Comparison of ENCODE assay signal across 15 cellular contexts in the genomic region with DNA sequence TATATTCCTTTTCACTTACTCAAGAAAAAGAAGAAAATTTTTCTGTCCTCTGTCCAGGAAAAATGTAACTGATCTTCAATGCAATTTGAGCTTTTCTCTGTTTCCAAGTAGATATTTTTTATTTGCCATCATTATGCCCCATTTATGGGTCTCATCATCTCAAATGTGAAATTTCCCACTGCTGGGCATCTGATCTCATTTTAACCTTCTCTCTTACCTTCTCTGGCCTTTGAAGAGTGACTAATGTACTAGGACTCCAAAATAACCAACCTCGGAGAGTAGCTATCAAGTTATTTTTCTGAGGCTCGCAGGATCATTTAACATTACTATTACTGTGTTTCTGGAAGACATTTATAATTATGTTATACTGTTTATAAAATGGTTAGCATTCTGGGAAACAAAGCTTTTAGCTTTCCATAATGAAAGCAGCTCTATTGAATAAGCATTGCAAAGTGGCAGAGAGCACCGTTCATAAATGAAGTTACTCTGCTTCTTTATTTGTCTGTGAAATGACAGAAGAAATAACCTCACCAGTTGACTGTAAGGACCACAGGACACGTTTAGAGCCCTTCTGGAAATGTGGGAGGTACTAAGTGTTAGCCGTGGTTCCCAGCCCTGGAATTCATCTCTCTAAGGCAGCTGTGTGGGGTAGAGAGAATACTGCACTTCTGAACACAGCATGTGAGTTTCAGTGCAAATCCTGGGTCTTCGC. TPM values are rescaled to one million over a fixed set of nuclear protein-coding genes. Genes with fewer than 3 reads are reported as not detected.
DNase-seq lines count a peak whose midpoint lies in the region; ATAC-seq and TF ChIP-seq lines count a peak whose summit lies in the region.
"Had no signal": no experiment of that assay in that cellular context is flagged by ENCODE, and none has a peak within 500 bp of the region (broad histone marks: within the 10 kb centered on the region; RNA-seq: fewer than 3 reads in every experiment).

No MANE protein-coding gene starts in this region.

- TF ChIP-seq POLR2A in IMR-90 (IDR thresholded peaks at IDR 0.05; ENCODE audit: low read depth, low read length) (no peak), upper lobe of left lung (IDR thresholded peaks at IDR 0.05) (no peak)

- no peak overlapping the region for H2BK12ac ChIP-seq in mesenchymal stem cell (ENCODE audit: low read length in 2 of 2)

- H3K27me3 ChIP-seq in IMR-90 (ENCODE audit: control insufficient read depth, insufficient read depth, low read length) (no peaks in the 10 kb centered on the region), brain microvascular endothelial cell (replicated peaks) (no peaks in the 10 kb centered on the region), mesenchymal stem cell (ENCODE audit: control insufficient read depth in 1 of 2, insufficient read depth in 1 of 2, low read length in 2 of 2) (no peaks in the 10 kb centered on the region), upper lobe of left lung (no peaks in the 10 kb centered on the region)
- H3K27me3 ChIP-seq: right lobe of liver, upper lobe of right lung had no signal

- H3K9ac ChIP-seq in IMR-90 (ENCODE audit: low read depth, low read length): peak overlapping the region; percentile 4; the same call in 1 of the 2 replicates
- peak overlapping the region; percentile 41 for H3K9ac ChIP-seq in mesenchymal stem cell (ENCODE audit: low read length)

- H4K91ac ChIP-seq in IMR-90 (ENCODE audit: insufficient read depth, low read depth, low read length) (peak overlapping the region; percentile 86), mesenchymal stem cell (ENCODE audit: low read length) (no peak overlapping the region)

- H3K36me3 Mint-ChIP-seq in activated CD4-positive, alpha-beta T cell treated with anti-CD3 and anti-CD28 coated beads for 36 hours (ENCODE audit: low read depth): peaks cover 2% of the 10 kb centered on the region
- H3K36me3 Mint-ChIP-seq: IgD-negative memory B cell had no signal

- ATAC-seq in IMR-90 (ENCODE audit: low read depth): peak; percentile 59
- no peak for ATAC-seq in activated CD4-positive, alpha-beta T cell treated with anti-CD3 and anti-CD28 coated beads for 36 hours
- ATAC-seq in upper lobe of left lung (ENCODE audit: low FRiP score in 2 of 2): no peak
- ATAC-seq: upper lobe of right lung had no signal

- H3K4me3 ChIP-seq in IMR-90 (ENCODE audit: insufficient read depth, low read depth, low read length): peak overlapping the region; percentile 3; the same call in 1 of the 2 replicates
- H3K4me3 ChIP-seq in brain microvascular endothelial cell (ENCODE audit: low read depth, low read length): no peak overlapping the region
- H3K4me3 ChIP-seq in mesenchymal stem cell (ENCODE audit: insufficient read depth in 1 of 2, low read depth in 1 of 2, low read length in 2 of 2): peak overlapping the region in 1 of 2 experiments; percentile 22
- no peak overlapping the region for H3K4me3 ChIP-seq in upper lobe of left lung
- H3K4me3 ChIP-seq: mucosa of descending colon, right lobe of liver, upper lobe of right lung had no signal

- TF ChIP-seq CTCF in IMR-90 (conservative IDR thresholded peaks at IDR 0.05; ENCODE audit: low read depth, low read length): no peak
- TF ChIP-seq CTCF in brain microvascular endothelial cell (IDR thresholded peaks at IDR 0.05; ENCODE audit: low read depth, low read length, missing control alignments): no peak
- no peak for TF ChIP-seq CTCF in upper lobe of left lung (IDR thresholded peaks at IDR 0.05)

- H3K79me1 ChIP-seq in IMR-90 (ENCODE audit: low read depth in 1 of 2, low read length in 2 of 2) (peaks cover 0 to 4% of the 10 kb centered on the region in 2 experiments; a peak in 2 of 4 replicates), mesenchymal stem cell (replicated peaks; ENCODE audit: low read length, poor library complexity, severe bottlenecking) (peaks cover 2% of the 10 kb centered on the region)

- no CpG with 5 or more reads among the region's 6 CpGs for WGBS in IMR-90 (ENCODE audit: extremely low coverage in 2 of 2, insufficient read length in 1 of 2), 2 experiments
- whole genome bisulfite sequencing in mesenchymal stem cell: 37% methylated on average over 4 of the region's 6 CpGs
- WGBS in upper lobe of left lung, 2 donors: 70 to 77% methylated on average over 6 of the region's 6 CpGs

- TF ChIP-seq RAD21 in IMR-90 (IDR thresholded peaks at IDR 0.05; ENCODE audit: low read length): no peak

- no peaks in the 10 kb centered on the region for H4K20me1 ChIP-seq in IMR-90 (ENCODE audit: insufficient read depth, low read length)

- POLR2A ChIA-PET in IMR-90 (lab: Charles Lee; ENCODE audit: unreplicated experiment): interaction anchor here (0.6 kb wide), 1 partner anchor 164 kb away, joined by 4 read pairs; no protein-coding TSS in a partner anchor
- POLR2A ChIA-PET in activated CD4-positive, alpha-beta T cell treated with anti-CD3 and anti-CD28 coated beads for 36 hours (lab: Charles Lee): no interaction called here

- BruUV-seq in IMR-90 (replicated peaks; lab: Mats Ljungman, UMichigan): no TSS peak

- intact Hi-C loops in IMR-90 (cut with micrococcal nuclease): no loop called here
- intact Hi-C loops in activated CD4-positive, alpha-beta T cell treated with anti-CD3 and anti-CD28 coated beads for 36 hours (cut with DNase I, micrococcal nuclease): no loop called here

- H2BK20ac ChIP-seq in IMR-90 (ENCODE audit: low read depth, low read length): peak overlapping the region; percentile 88

- H4K5ac ChIP-seq in IMR-90 (ENCODE audit: low read depth, low read length): peak overlapping the region; percentile 85; the same call in 1 of the 2 replicates

- H3K23ac ChIP-seq in IMR-90 (ENCODE audit: low read depth, low read length) (peak overlapping the region; percentile 61), mesenchymal stem cell (ENCODE audit: low read length in 2 of 2) (no peak overlapping the region)

- peak overlapping the region; percentile 73 for H2BK5ac ChIP-seq in IMR-90 (ENCODE audit: low read depth, low read length, poor library complexity, severe bottlenecking)
- peak overlapping the region; percentile 21 for H2BK5ac ChIP-seq in mesenchymal stem cell (ENCODE audit: low read depth, low read length, poor library complexity, severe bottlenecking)

- peak overlapping the region; percentile 64 for H3K56ac ChIP-seq in IMR-90 (ENCODE audit: extremely low read depth, insufficient read depth, low read length)

- H3K4ac ChIP-seq in IMR-90 (ENCODE audit: low read depth, low read length) (peak overlapping the region; percentile 88), mesenchymal stem cell (ENCODE audit: low read depth in 1 of 2, low read length in 2 of 2) (no peak overlapping the region)

- H3K9me1 ChIP-seq in IMR-90 (ENCODE audit: insufficient read depth, low read length): peaks cover 19% of the 10 kb centered on the region

- no peaks in the 10 kb centered on the region for H3K9me3 ChIP-seq in IMR-90 (ENCODE audit: control insufficient read depth, insufficient read depth, low read length)
- no peaks in the 10 kb centered on the region for H3K9me3 ChIP-seq in mesenchymal stem cell (ENCODE audit: control insufficient read depth, low read length)
- no peaks in the 10 kb centered on the region for H3K9me3 ChIP-seq in upper lobe of left lung
- H3K9me3 ChIP-seq: mucosa of descending colon, right lobe of liver, upper lobe of right lung had no signal

- H3K4me1 ChIP-seq in IMR-90 (ENCODE audit: control insufficient read depth, insufficient read depth, low read length) (peaks cover 26% of the 10 kb centered on the region), mesenchymal stem cell (ENCODE audit: control insufficient read depth, insufficient read depth, low read depth, low read length) (peaks cover 16% of the 10 kb centered on the region), upper lobe of left lung (peaks cover 0 to 6% (median 2%) of the 10 kb centered on the region in 4 donors)
- H3K4me1 ChIP-seq: right lobe of liver, upper lobe of right lung had no signal

- no peak overlapping the region for H3K4me3 Mint-ChIP-seq in activated CD4-positive, alpha-beta T cell treated with anti-CD3 and anti-CD28 coated beads for 36 hours
- H3K4me3 Mint-ChIP-seq: IgD-negative memory B cell had no signal

- no peak for TF ChIP-seq EP300 in upper lobe of left lung (IDR thresholded peaks at IDR 0.05)

- peaks cover 18% of the 10 kb centered on the region for H3K4me1 Mint-ChIP-seq in activated CD4-positive, alpha-beta T cell treated with anti-CD3 and anti-CD28 coated beads for 36 hours

- H2AFZ ChIP-seq in IMR-90 (replicated peaks; ENCODE audit: low read length, poor library complexity) (peak overlapping the region; percentile 0), mesenchymal stem cell (ENCODE audit: low read depth, low read length) (no peak overlapping the region)

- H3K27ac Mint-ChIP-seq in activated CD4-positive, alpha-beta T cell treated with anti-CD3 and anti-CD28 coated beads for 36 hours: no peak overlapping the region
- H3K27ac Mint-ChIP-seq: IgD-negative memory B cell had no signal

- no peaks in the 10 kb centered on the region for H3K9me3 Mint-ChIP-seq in activated CD4-positive, alpha-beta T cell treated with anti-CD3 and anti-CD28 coated beads for 36 hours (ENCODE audit: low read depth)
- H3K9me3 Mint-ChIP-seq: IgD-negative memory B cell had no signal

- H3K36me3 ChIP-seq in IMR-90 (ENCODE audit: control insufficient read depth, insufficient read depth, low read length) (no peaks in the 10 kb centered on the region), brain microvascular endothelial cell (replicated peaks) (no peaks in the 10 kb centered on the region), mesenchymal stem cell (ENCODE audit: control insufficient read depth in 1 of 2, insufficient read depth in 2 of 2, low read depth in 1 of 2, low read length in 2 of 2) (peaks cover 2 to 3% of the 10 kb centered on the region in 2 experiments), upper lobe of left lung (no peaks in the 10 kb centered on the region)
- H3K36me3 ChIP-seq: right lobe of liver, upper lobe of right lung had no signal

- H3K4me2 ChIP-seq in IMR-90 (ENCODE audit: low read depth, low read length): peak overlapping the region; percentile 90
- peak overlapping the region; percentile 21 for H3K4me2 ChIP-seq in mesenchymal stem cell (ENCODE audit: low read length, poor library complexity, severe bottlenecking)

- H3K18ac ChIP-seq in IMR-90 (ENCODE audit: low read depth, low read length): peak overlapping the region; percentile 91; the same call in 1 of the 2 replicates
- H3K18ac ChIP-seq in mesenchymal stem cell (ENCODE audit: low read depth in 1 of 2, low read length in 2 of 2): no peak overlapping the region

- peak; percentile 36 for DNase-seq in AG08396 (ENCODE audit: low spot score)
- DNase-seq in IMR-90: peak; percentile 50
- DNase-seq in brain microvascular endothelial cell: peak; percentile 47
- DNase-seq in mesenchymal stem cell: peak; percentile 42
- no peak for DNase-seq in activated CD4-positive, alpha-beta T cell treated with anti-CD3 and anti-CD28 coated beads for 36 hours
- DNase-seq in upper lobe of left lung: no peak
- no peak for DNase-seq in anterior cingulate cortex (lab: John Stamatoyannopoulos, UW)
- no peak for DNase-seq in NCI-H446 treated with DMSO at 0.1 percent for 48 hours (lab: John Stamatoyannopoulos, UW)
- DNase-seq: effector memory CD4-positive, alpha-beta T cell; hypothalamus; NCI-H1930; right lobe of liver; upper lobe of right lung had no signal

- no peak overlapping the region for H2AK9ac ChIP-seq in IMR-90 (replicated peaks; ENCODE audit: low read depth, low read length, poor library complexity)

- H3K27ac ChIP-seq in IMR-90 (ENCODE audit: insufficient read depth, low read length) (peak overlapping the region; percentile 79), brain microvascular endothelial cell (peak overlapping the region; percentile 82), mesenchymal stem cell (ENCODE audit: low read length, poor library complexity, severe bottlenecking) (peak overlapping the region; percentile 95), upper lobe of left lung (no peak overlapping the region)
- H3K27ac ChIP-seq: right lobe of liver, upper lobe of right lung had no signal

- H2BK120ac ChIP-seq in IMR-90 (ENCODE audit: low read depth, low read length) (peak overlapping the region; percentile 87), mesenchymal stem cell (ENCODE audit: low read depth, low read length) (no peak overlapping the region)

- H2AK5ac ChIP-seq in IMR-90 (ENCODE audit: low read depth, low read length) (peak overlapping the region; percentile 76; the same call in 1 of the 2 replicates), mesenchymal stem cell (ENCODE audit: low read length, severe bottlenecking) (no peak overlapping the region)

- in situ Hi-C loops in IMR-90 (cut with MboI; ENCODE audit: low sequenced_read_pairs): no loop called here
- in situ Hi-C loops in brain microvascular endothelial cell (cut with HindIII; ENCODE audit: low pct_ligation_motif_present, low sequenced_read_pairs): no loop called here

- CTCF ChIA-PET in IMR-90 (lab: Yijun Ruan, JAX): interaction anchor here (1.4 kb wide), 1 partner anchor 33 kb away, joined by 3 read pairs; a partner anchor contains a TSS
- CTCF ChIA-PET in activated CD4-positive, alpha-beta T cell treated with anti-CD3 and anti-CD28 coated beads for 36 hours (lab: Charles Lee): interaction anchor here (1.0 to 1.3 kb wide), 2 partner anchors 9 to 17 kb away, joined by 3 to 4 read pairs; no protein-coding TSS in a partner anchor

- dilution Hi-C loops in IMR-90 (cut with HindIII; ENCODE audit: low sequenced_read_pairs, unreplicated experiment): no loop called here

- no peaks in the 10 kb centered on the region for H3K27me3 Mint-ChIP-seq in activated CD4-positive, alpha-beta T cell treated with anti-CD3 and anti-CD28 coated beads for 36 hours

- peak overlapping the region; percentile 63 to 80 for H4K8ac ChIP-seq in IMR-90 (ENCODE audit: low read depth in 2 of 2, low read length in 2 of 2)
- no peak overlapping the region for H4K8ac ChIP-seq in mesenchymal stem cell (ENCODE audit: low read length)

- H3K14ac ChIP-seq in IMR-90 (replicated peaks; ENCODE audit: low read depth, low read length): peak overlapping the region; percentile 15
- H3K14ac ChIP-seq in mesenchymal stem cell (ENCODE audit: low read length in 2 of 2): no peak overlapping the region

- peak overlapping the region; percentile 57; the same call in 2 of the 3 replicates for H2BK15ac ChIP-seq in IMR-90 (ENCODE audit: low read depth, low read length)
- H2BK15ac ChIP-seq in mesenchymal stem cell (ENCODE audit: low read depth, poor library complexity, severe bottlenecking): no peak overlapping the region

RNA-seq across cellular contexts. Expression of a gene that starts 33.3 kb away (rescaled TPM):
- total RNA-seq in IMR-90 (2012; rRNA removed): 41.0 and 51.9 TPM in 2 replicates
- 15.5 and 18.7 TPM in 2 replicates for polyA plus RNA-seq in IMR-90 (2012; rRNA removed)
- polyA plus RNA-seq in IMR-90 (2012; cell fraction: cytosol; rRNA removed): 5.5 and 9.5 TPM in 2 replicates
- polyA plus RNA-seq in IMR-90 (2012; cell fraction: nucleus; rRNA removed; ENCODE audit: low replicate concordance): 6.7 and 28.2 TPM in 2 replicates
- 14.5 TPM for polyA plus RNA-seq in mesenchymal stem cell (2013, experiment 1 of 2)
- polyA plus RNA-seq in mesenchymal stem cell (2013, experiment 2 of 2): 14.9 TPM
- total RNA-seq in activated CD4-positive, alpha-beta T cell treated with anti-CD3 and anti-CD28 coated beads for 36 hours: 10 to 100 TPM; 20.6 to 22.1 TPM
- 10 to 100 TPM in 1 of 6 donors, 1 to 10 TPM in 5; 6.4 to 12.0 (median 8.6) TPM for total RNA-seq in upper lobe of left lung

Comparison
In these comparisons a context has a peak if more than half of its experiments do, and no peak if none do; other contexts are left out.
1. DNase-seq: peak in AG08396 (single experiment), IMR-90 (single experiment), brain microvascular endothelial cell (single experiment) and mesenchymal stem cell (single experiment); none in activated CD4-positive, alpha-beta T cell treated with anti-CD3 and anti-CD28 coated beads for 36 hours (single experiment), upper lobe of left lung (0 of 2), anterior cingulate cortex (0 of 58) and NCI-H446 treated with DMSO at 0.1 percent for 48 hours (single experiment).
2. H3K27ac ChIP-seq: peak in IMR-90 (single experiment), brain microvascular endothelial cell (single experiment) and mesenchymal stem cell (single experiment); none in upper lobe of left lung (0 of 4).